ENCODE assay signal across 8 cellular contexts in genomic region chr14:50714452-50715073, GRCh38. TPM values are rescaled to one million over a fixed set of nuclear protein-coding genes. Genes with fewer than 3 reads are reported as not detected.
A peak's percentile ranks its signal among the peaks of the same experiment; 100 is the strongest.
DNase-seq lines count a peak whose midpoint lies in the region; ATAC-seq and FAIRE-seq lines count a peak whose summit lies in the region.

No MANE protein-coding gene starts in this region.

- intact Hi-C loops in posterior vena cava (cut with DNase I): loop anchor here in 1 of 2 donors (10.0 kb wide), 1 partner anchor 110 kb away; no protein-coding TSS in a partner anchor

- H3K9ac ChIP-seq in SK-N-MC (ENCODE audit: insufficient read length): no peak overlapping the region

- H3K4me3 ChIP-seq in SK-N-MC: no peak overlapping the region

- peak; percentile 59 for ATAC-seq in HG02798 (IDR thresholded peaks at IDR 0.05; ENCODE audit: poor library complexity, unreplicated experiment)
- ATAC-seq in HG03469 (IDR thresholded peaks at IDR 0.05; ENCODE audit: unreplicated experiment): no peak

- H3K36me3 ChIP-seq in SK-N-MC (ENCODE audit: insufficient read depth, low read length): no peaks in the 10 kb centered on the region

- H3K9me3 ChIP-seq in SK-N-MC (ENCODE audit: low read depth, low read length): no peaks in the 10 kb centered on the region

- FAIRE-seq in frontal cortex (lab: Jason Lieb, UNC): peak; percentile 33

- DNase-seq in SKM-1 treated with dmso at 0.1 percent for 144 hours (lab: John Stamatoyannopoulos, UW; ENCODE audit: unreplicated experiment) (peak; percentile 15), SKM-1 (lab: John Stamatoyannopoulos, UW; ENCODE audit: unreplicated experiment) (no peak), SK-N-MC (ENCODE audit: low read depth, low spot score) (peak; percentile 20), frontal cortex (ENCODE audit: low spot score in 2 of 2) (peak; percentile 34 to 36), superior temporal gyrus (ENCODE audit: extremely low spot score) (peak; percentile 77), posterior vena cava (ENCODE audit: low spot score) (no peak)

- no peak overlapping the region for H3K27ac ChIP-seq in SK-N-MC

RNA-seq across cellular contexts. Expression of gene SAV1, which starts 46.5 kb away (rescaled TPM):
- 19.6 TPM for total RNA-seq in frontal cortex
- total RNA-seq in posterior vena cava: 10 to 100 TPM; 29.6 to 32.9 TPM

Comparison
In these comparisons a context has a peak if more than half of its experiments do, and no peak if none do; other contexts are left out.
1. DNase-seq: peak in SKM-1 treated with dmso at 0.1 percent for 144 hours (single experiment), SK-N-MC (single experiment), frontal cortex (2 of 2) and superior temporal gyrus (single experiment); none in SKM-1 (single experiment) and posterior vena cava (single experiment).